22 cellular contexts compared by ENCODE assay signal in genomic region chr4:649293-649625, GRCh38. TPM values are rescaled to one million over a fixed set of nuclear protein-coding genes. Genes with fewer than 3 reads are reported as not detected.
DNase-seq lines count a peak whose midpoint lies in the region; ATAC-seq, FAIRE-seq and TF ChIP-seq lines count a peak whose summit lies in the region.
"Had no signal": no experiment of that assay in that cellular context is flagged by ENCODE, and none has a peak within 500 bp of the region (broad histone marks: within the 10 kb centered on the region; RNA-seq: fewer than 3 reads in every experiment).

No MANE protein-coding gene starts in this region.

- H4K91ac ChIP-seq in neuronal stem cell (ENCODE audit: low read depth, low read length, poor library complexity) (no peak overlapping the region), mesenchymal stem cell (ENCODE audit: low read length) (no peak overlapping the region)

- no peak for FAIRE-seq in kidney (lab: Jason Lieb, UNC)
- FAIRE-seq: A549, GM12878, GM19239, H1 had no signal

- H3K27me3 ChIP-seq in right atrium auricular region (no peaks in the 10 kb centered on the region), neuronal stem cell (ENCODE audit: control insufficient read depth in 3 of 3, insufficient read depth in 3 of 3, low read depth in 1 of 3, low read length in 3 of 3) (peaks cover 0 to 28% (median under 1%) of the 10 kb centered on the region in 3 experiments), mesenchymal stem cell (ENCODE audit: control insufficient read depth in 1 of 2, insufficient read depth in 1 of 2, low read length in 2 of 2) (peaks cover 0 to 47% of the 10 kb centered on the region in 2 experiments)

- H2BK120ac ChIP-seq in neuronal stem cell (ENCODE audit: low read depth, low read length) = no peak overlapping the region
- H2BK120ac ChIP-seq in mesenchymal stem cell (ENCODE audit: low read depth, low read length) = no peak overlapping the region

- DNase-seq in Right ventricle myocardium inferior (ENCODE audit: missing footprints) (peak; percentile 23), right atrium auricular region (ENCODE audit: low spot score) (no peak), kidney (peak; percentile 45), neuronal stem cell (ENCODE audit: low spot score) (no peak), mesenchymal stem cell (no peak), kidney glomerular epithelial cell (lab: John Stamatoyannopoulos, UW) (no peak)
- DNase-seq in activated naive CD4-positive, alpha-beta T cell treated with Interleukin-2 at 50 U/mL for 16 hours = no peak
- DNase-seq: AML-193; Calu3; CD8-positive, alpha-beta T cell; DND-41; EL had no signal

- H2BK5ac ChIP-seq in neuronal stem cell (ENCODE audit: low read length) = no peak overlapping the region
- no peak overlapping the region for H2BK5ac ChIP-seq in mesenchymal stem cell (ENCODE audit: low read depth, low read length, poor library complexity, severe bottlenecking)

- H3K18ac ChIP-seq in neuronal stem cell (ENCODE audit: low read length) (peak overlapping the region; percentile 76), mesenchymal stem cell (ENCODE audit: low read depth in 1 of 2, low read length in 2 of 2) (no peak overlapping the region)

- no peak overlapping the region for H2AFZ ChIP-seq in neuronal stem cell (ENCODE audit: low read length)
- no peak overlapping the region for H2AFZ ChIP-seq in mesenchymal stem cell (ENCODE audit: low read depth, low read length)

- peak overlapping the region; percentile 65 for H2BK12ac ChIP-seq in neuronal stem cell (ENCODE audit: low read length)
- H2BK12ac ChIP-seq in mesenchymal stem cell (ENCODE audit: low read length in 2 of 2) = no peak overlapping the region

- peak overlapping the region; percentile 89 for H2BK15ac ChIP-seq in neuronal stem cell (ENCODE audit: low read length)
- no peak overlapping the region for H2BK15ac ChIP-seq in mesenchymal stem cell (ENCODE audit: low read depth, poor library complexity, severe bottlenecking)

- H3K9ac ChIP-seq in kidney (ENCODE audit: low read length in 2 of 2) = no peak overlapping the region
- H3K9ac ChIP-seq in neuronal stem cell (ENCODE audit: low read depth, low read length, poor library complexity) = no peak overlapping the region
- H3K9ac ChIP-seq in mesenchymal stem cell (ENCODE audit: low read length) = no peak overlapping the region

- H4K8ac ChIP-seq in neuronal stem cell (ENCODE audit: low read depth, low read length) (no peak overlapping the region), mesenchymal stem cell (ENCODE audit: low read length) (no peak overlapping the region)

- ATAC-seq in Right ventricle myocardium inferior = no peak
- ATAC-seq: A549; CD8-positive, alpha-beta T cell; GM12878 had no signal

- H3K9me3 ChIP-seq in right atrium auricular region = peaks cover 0 to 4% of the 10 kb centered on the region in 2 donors
- H3K9me3 ChIP-seq in kidney (ENCODE audit: control insufficient read depth in 1 of 2, low read length in 2 of 2) = no peaks in the 10 kb centered on the region
- no peaks in the 10 kb centered on the region for H3K9me3 ChIP-seq in neuronal stem cell (replicated peaks in 1 of 2; ENCODE audit: control insufficient read depth in 2 of 2, insufficient read depth in 1 of 2, low read depth in 1 of 2, low read length in 2 of 2)
- no peaks in the 10 kb centered on the region for H3K9me3 ChIP-seq in mesenchymal stem cell (ENCODE audit: control insufficient read depth, low read length)
- H3K9me3 ChIP-seq: A549 had no signal

- TF ChIP-seq CTCF in right atrium auricular region (IDR thresholded peaks at IDR 0.05) (no peak), kidney (IDR thresholded peaks at IDR 0.05; ENCODE audit: borderline replicate concordance, extremely low read depth, insufficient read depth) (no peak)

- H3K79me1 ChIP-seq in neuronal stem cell (ENCODE audit: low read depth, low read length) (no peaks in the 10 kb centered on the region), mesenchymal stem cell (replicated peaks; ENCODE audit: low read length, poor library complexity, severe bottlenecking) (no peaks in the 10 kb centered on the region)

- no peaks in the 10 kb centered on the region for H3K4me1 ChIP-seq in right atrium auricular region
- H3K4me1 ChIP-seq in kidney (ENCODE audit: control insufficient read depth in 1 of 2, insufficient read depth in 1 of 2, low read depth in 1 of 2, low read length in 2 of 2) = no peaks in the 10 kb centered on the region
- H3K4me1 ChIP-seq in neuronal stem cell (ENCODE audit: control insufficient read depth in 2 of 2, insufficient read depth in 1 of 2, low read depth in 1 of 2, low read length in 2 of 2) = peaks cover 0 to 9% of the 10 kb centered on the region in 2 donors
- no peaks in the 10 kb centered on the region for H3K4me1 ChIP-seq in mesenchymal stem cell (ENCODE audit: control insufficient read depth, insufficient read depth, low read depth, low read length)
- H3K4me1 ChIP-seq: A549, HAP-1 had no signal

- no peaks in the 10 kb centered on the region for H3K36me3 ChIP-seq in right atrium auricular region
- H3K36me3 ChIP-seq in kidney (ENCODE audit: control insufficient read depth in 1 of 2, insufficient read depth in 2 of 2, low read length in 2 of 2) = no peaks in the 10 kb centered on the region
- no peaks in the 10 kb centered on the region for H3K36me3 ChIP-seq in neuronal stem cell (replicated peaks in 1 of 2; ENCODE audit: control insufficient read depth in 2 of 2, insufficient read depth in 2 of 2, low read length in 2 of 2)
- H3K36me3 ChIP-seq in mesenchymal stem cell (ENCODE audit: control insufficient read depth in 1 of 2, insufficient read depth in 2 of 2, low read depth in 1 of 2, low read length in 2 of 2) = no peaks in the 10 kb centered on the region
- H3K36me3 ChIP-seq: HAP-1 had no signal

- WGBS in neuronal stem cell (ENCODE audit: extremely low coverage in 2 of 2, insufficient read length in 2 of 2, insufficient replicate concordance in 1 of 2), 2 donors = no CpG with 5 or more reads among the region's 7 CpGs
- WGBS in mesenchymal stem cell = 86% methylated on average over 7 of the region's 7 CpGs

- no peak overlapping the region for H3K23ac ChIP-seq in neuronal stem cell (ENCODE audit: low read depth, low read length, poor library complexity)
- H3K23ac ChIP-seq in mesenchymal stem cell (ENCODE audit: low read length in 2 of 2) = no peak overlapping the region

- no peak overlapping the region for H3K4me3 ChIP-seq in right atrium auricular region
- no peak overlapping the region for H3K4me3 ChIP-seq in kidney (ENCODE audit: low read length in 2 of 2)
- no peak overlapping the region for H3K4me3 ChIP-seq in neuronal stem cell (ENCODE audit: low read length in 2 of 2)
- no peak overlapping the region for H3K4me3 ChIP-seq in mesenchymal stem cell (ENCODE audit: insufficient read depth in 1 of 2, low read depth in 1 of 2, low read length in 2 of 2)
- H3K4me3 ChIP-seq: A549, GM12878, HAP-1 had no signal

- intact Hi-C loops in Right ventricle myocardium inferior (cut with DNase I) (no loop called here), kidney (cut with DNase I) (no loop called here)

- H3K27ac ChIP-seq in right atrium auricular region (no peak overlapping the region), kidney (ENCODE audit: low read depth in 2 of 2, low read length in 2 of 2) (no peak overlapping the region), neuronal stem cell (replicated peaks; ENCODE audit: low read length) (no peak overlapping the region), temporal lobe (ENCODE audit: low read depth, low read length) (peak overlapping the region; percentile 98), mesenchymal stem cell (ENCODE audit: low read length, poor library complexity, severe bottlenecking) (no peak overlapping the region)
- H3K27ac ChIP-seq: 22Rv1, A549, HL-60 had no signal

- H3K4ac ChIP-seq in neuronal stem cell (ENCODE audit: low read length) (no peak overlapping the region), mesenchymal stem cell (ENCODE audit: low read depth in 1 of 2, low read length in 2 of 2) (no peak overlapping the region)

- H3K4me2 ChIP-seq in neuronal stem cell (ENCODE audit: insufficient read depth, low read length, poor library complexity, severe bottlenecking) = no peak overlapping the region
- no peak overlapping the region for H3K4me2 ChIP-seq in mesenchymal stem cell (ENCODE audit: low read length, poor library complexity, severe bottlenecking)
- H3K4me2 ChIP-seq: A549 had no signal

- H2AK5ac ChIP-seq in neuronal stem cell (ENCODE audit: low read depth, low read length) (peak overlapping the region; percentile 52), mesenchymal stem cell (ENCODE audit: low read length, severe bottlenecking) (no peak overlapping the region)

- peak overlapping the region; percentile 13 for H3K14ac ChIP-seq in neuronal stem cell (ENCODE audit: low read length)
- H3K14ac ChIP-seq in mesenchymal stem cell (ENCODE audit: low read length in 2 of 2) = no peak overlapping the region

RNA-seq across cellular contexts. Expression of gene PDE6B, which starts 23.9 kb away (rescaled TPM):
- total RNA-seq in Right ventricle myocardium inferior (1.7 TPM), right atrium auricular region (1 to 10 TPM; 2.3 to 4.6 TPM), kidney (10.7 TPM), temporal lobe (4.7 TPM)
- polyA plus RNA-seq in kidney (ENCODE audit: insufficient read depth, low read depth, low replicate concordance) = 10.8 TPM
- polyA plus RNA-seq in neuronal stem cell (2013, experiment 1 of 2) = 9.5 TPM
- polyA plus RNA-seq in neuronal stem cell (2013, experiment 2 of 2) = 9.3 TPM
- polyA plus RNA-seq in mesenchymal stem cell (2013, experiment 1 of 2) = 1.3 TPM
- polyA plus RNA-seq in mesenchymal stem cell (2013, experiment 2 of 2) = 0.97 TPM
- total RNA-seq: Calu3 had no signal
- polyA plus RNA-seq: A549 had no signal

RNA-seq across cellular contexts. Expression of gene ATP5ME, which starts 24.8 kb away (rescaled TPM):
- 1,162 TPM for total RNA-seq in Right ventricle myocardium inferior
- 100 to 1,000 TPM in 1 of 2 donors, 10 to 100 TPM in 1; 85.1 to 265 TPM for total RNA-seq in right atrium auricular region
- 248 TPM for total RNA-seq in kidney
- polyA plus RNA-seq in kidney (ENCODE audit: insufficient read depth, low read depth, low replicate concordance) = 1,928 TPM
- polyA plus RNA-seq in neuronal stem cell (2013, experiment 1 of 2) = 966 TPM
- 911 TPM for polyA plus RNA-seq in neuronal stem cell (2013, experiment 2 of 2)
- 87.8 TPM for total RNA-seq in temporal lobe
- polyA plus RNA-seq in mesenchymal stem cell (2013, experiment 1 of 2) = 1,109 TPM
- 1,079 TPM for polyA plus RNA-seq in mesenchymal stem cell (2013, experiment 2 of 2)

RNA-seq across cellular contexts. Expression of gene MYL5, which starts 25.1 kb away (rescaled TPM):
- total RNA-seq in Right ventricle myocardium inferior = 3.9 TPM
- 1 to 10 TPM; 3.2 to 3.6 TPM for total RNA-seq in right atrium auricular region
- total RNA-seq in kidney = 17.9 TPM
- 29.6 TPM for polyA plus RNA-seq in kidney (ENCODE audit: insufficient read depth, low read depth, low replicate concordance)
- polyA plus RNA-seq in neuronal stem cell (2013, experiment 1 of 2) = 4.1 TPM
- polyA plus RNA-seq in neuronal stem cell (2013, experiment 2 of 2) = 3.9 TPM
- 6.4 TPM for total RNA-seq in temporal lobe
- 15.0 TPM for polyA plus RNA-seq in mesenchymal stem cell (2013, experiment 1 of 2)
- polyA plus RNA-seq in mesenchymal stem cell (2013, experiment 2 of 2) = 13.1 TPM

RNA-seq across cellular contexts. Expression of gene SLC49A3, which starts 39.7 kb away (rescaled TPM):
- total RNA-seq in Right ventricle myocardium inferior (17.3 TPM), right atrium auricular region (10 to 100 TPM in 1 of 2 donors, 1 to 10 TPM in 1; 10.0 to 12.0 TPM), kidney (18.2 TPM), temporal lobe (0.49 TPM)
- 12.6 TPM for polyA plus RNA-seq in kidney (ENCODE audit: insufficient read depth, low read depth, low replicate concordance)
- polyA plus RNA-seq in neuronal stem cell (2013, experiment 1 of 2) = 0.81 TPM
- 0.57 TPM for polyA plus RNA-seq in neuronal stem cell (2013, experiment 2 of 2)
- 1.4 TPM for polyA plus RNA-seq in mesenchymal stem cell (2013, experiment 1 of 2)
- polyA plus RNA-seq in mesenchymal stem cell (2013, experiment 2 of 2) = 1.3 TPM
- total RNA-seq: G401, HT1080 had no signal

RNA-seq across cellular contexts. Expression of gene PCGF3, which starts 56.4 kb away (rescaled TPM):
- total RNA-seq in Right ventricle myocardium inferior (21.7 TPM), right atrium auricular region (10 to 100 TPM; 17.9 to 22.6 TPM), kidney (59.6 TPM), temporal lobe (54.6 TPM)
- polyA plus RNA-seq in kidney (ENCODE audit: insufficient read depth, low read depth, low replicate concordance) = 21.7 TPM
- polyA plus RNA-seq in neuronal stem cell (2013, experiment 1 of 2) = 40.8 TPM
- 42.5 TPM for polyA plus RNA-seq in neuronal stem cell (2013, experiment 2 of 2)
- 33.6 TPM for polyA plus RNA-seq in mesenchymal stem cell (2013, experiment 1 of 2)
- polyA plus RNA-seq in mesenchymal stem cell (2013, experiment 2 of 2) = 32.1 TPM

Comparison
In these comparisons a context has a peak if more than half of its experiments do, and no peak if none do; other contexts are left out.
1. DNase-seq: peak in Right ventricle myocardium inferior (single experiment) and kidney (single experiment); none in right atrium auricular region (single experiment), neuronal stem cell (single experiment), mesenchymal stem cell (single experiment), kidney glomerular epithelial cell (single experiment) and activated naive CD4-positive, alpha-beta T cell treated with Interleukin-2 at 50 U/mL for 16 hours (single experiment).